In the genomic region with DNA sequence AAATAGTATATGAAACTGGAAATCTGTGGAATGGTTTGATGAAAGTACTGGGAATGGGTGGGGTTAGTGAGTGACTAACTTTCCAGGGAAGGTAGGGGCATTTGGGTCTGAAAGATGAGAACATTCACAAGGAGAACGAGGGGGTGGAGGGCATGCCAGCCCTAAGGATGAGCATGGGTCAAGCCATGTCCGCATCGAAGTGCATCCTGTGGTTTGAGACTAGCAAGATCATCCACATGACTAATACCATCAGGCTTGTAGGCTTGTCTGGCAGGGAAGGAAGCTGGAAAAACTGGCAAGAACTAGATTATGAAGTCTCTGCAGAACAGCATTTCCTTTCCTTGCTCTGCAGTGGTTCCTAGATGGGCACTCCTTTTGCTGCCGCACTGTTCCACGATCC, we compare ENCODE assay signal across 14 cellular contexts.
DNase-seq lines count a peak whose midpoint lies in the region; ATAC-seq, FAIRE-seq and TF ChIP-seq lines count a peak whose summit lies in the region.
"Had no signal": no experiment of that assay in that cellular context is flagged by ENCODE, and none has a peak within 500 bp of the region (broad histone marks: within the 10 kb centered on the region; RNA-seq: fewer than 3 reads in every experiment).

No MANE protein-coding gene starts in this region.

- dilution Hi-C loops in keratinocyte (cut with MboI; ENCODE audit: extremely low pct_ligation_motif_present, low sequenced_read_pairs) = no loop called here

- no peak for TF ChIP-seq CTCF in AG04449 (IDR thresholded peaks at IDR 0.05; ENCODE audit: insufficient read depth, low read length, missing control alignments)
- TF ChIP-seq CTCF in brain microvascular endothelial cell (IDR thresholded peaks at IDR 0.05; ENCODE audit: low read depth, low read length, missing control alignments) = no peak
- TF ChIP-seq CTCF in keratinocyte (optimal IDR thresholded peaks at IDR 0.05 in 1 of 3, IDR thresholded peaks at IDR 0.05 in 1 of 3, conservative IDR thresholded peaks at IDR 0.05 in 1 of 3; ENCODE audit: extremely low read depth in 1 of 3, insufficient read depth in 2 of 3, low read length in 3 of 3) = no peak
- no peak for TF ChIP-seq CTCF in Caco-2 (IDR thresholded peaks at IDR 0.05; ENCODE audit: insufficient read depth in 1 of 2, low read depth in 1 of 2, low read length in 1 of 2, severe bottlenecking in 1 of 2, unreplicated experiment in 1 of 2)

- no peaks in the 10 kb centered on the region for H3K27me3 Mint-ChIP-seq in Caco-2 (ENCODE audit: insufficient read depth, unreplicated experiment)

- H3K9me3 Mint-ChIP-seq in Caco-2 (ENCODE audit: unreplicated experiment) = no peaks in the 10 kb centered on the region
- H3K9me3 Mint-ChIP-seq: activated CD4-positive, alpha-beta T cell treated with anti-CD3 and anti-CD28 coated beads, Interleukin-2, amount 10 ng/mL, durations not matched to agents 24 days and 14 days had no signal

- H3K4me2 ChIP-seq in keratinocyte (ENCODE audit: control insufficient read depth, extremely low read depth, insufficient read depth, low read depth, low read length) = peak overlapping the region; percentile 24
- H3K4me2 ChIP-seq: BLaER1 had no signal

- no peak overlapping the region for H3K4me3 ChIP-seq in AG04449 (ENCODE audit: low read depth, low read length)
- no peak overlapping the region for H3K4me3 ChIP-seq in brain microvascular endothelial cell (ENCODE audit: low read depth, low read length)
- no peak overlapping the region for H3K4me3 ChIP-seq in keratinocyte (ENCODE audit: control insufficient read depth in 2 of 3, extremely low read depth in 1 of 3, insufficient read depth in 2 of 3, low read depth in 1 of 3, low read length in 3 of 3)
- H3K4me3 ChIP-seq in Caco-2 (ENCODE audit: low read depth, low read length) = no peak overlapping the region
- H3K4me3 ChIP-seq: BLaER1, ovary had no signal

- H3K9me3 ChIP-seq in keratinocyte (ENCODE audit: control insufficient read depth, low read depth, low read length) (no peaks in the 10 kb centered on the region), Caco-2 (no peaks in the 10 kb centered on the region)
- H3K9me3 ChIP-seq: BLaER1, ovary had no signal

- H3K4me3 Mint-ChIP-seq in Caco-2 (ENCODE audit: unreplicated experiment) = no peak overlapping the region
- H3K4me3 Mint-ChIP-seq: activated CD4-positive, alpha-beta T cell treated with anti-CD3 and anti-CD28 coated beads, Interleukin-2, amount 10 ng/mL, durations not matched to agents 24 days and 14 days had no signal

- H2AFZ ChIP-seq in keratinocyte (ENCODE audit: control insufficient read depth, low read length) = no peak overlapping the region

- intact Hi-C loops in Caco-2 (cut with micrococcal nuclease; ENCODE audit: unreplicated experiment) = no loop called here

- FAIRE-seq in HTR-8/SVneo (lab: Jason Lieb, UNC) = peak; percentile 60
- peak; percentile 100 for FAIRE-seq in keratinocyte (lab: Jason Lieb, UNC)
- FAIRE-seq: kidney had no signal

- H3K27me3 ChIP-seq in brain microvascular endothelial cell (replicated peaks) = no peaks in the 10 kb centered on the region
- H3K27me3 ChIP-seq in keratinocyte (ENCODE audit: control insufficient read depth, extremely low read depth, insufficient read depth, low read length) = no peaks in the 10 kb centered on the region
- H3K27me3 ChIP-seq in Caco-2 (replicated peaks; ENCODE audit: control insufficient read depth, insufficient read depth, low read length) = no peaks in the 10 kb centered on the region
- H3K27me3 ChIP-seq: BLaER1, ovary had no signal

- peaks cover 12% of the 10 kb centered on the region for H3K36me3 Mint-ChIP-seq in Caco-2 (ENCODE audit: insufficient read depth, unreplicated experiment)

- POLR2A ChIA-PET in AG04449 (lab: Yijun Ruan, JAX) = interaction anchor here (0.5 kb wide), 1 partner anchor 28 kb away, joined by 3 read pairs; no protein-coding TSS in a partner anchor
- POLR2A ChIA-PET in Caco-2 (lab: Charles Lee) = no interaction called here

- in situ Hi-C loops in brain microvascular endothelial cell (cut with HindIII; ENCODE audit: low pct_ligation_motif_present, low sequenced_read_pairs) = loop anchor here (25.0 kb wide), 1 partner anchor 446 kb away; no protein-coding TSS in a partner anchor

- no peak for ATAC-seq in activated CD4-positive, CD25-positive, alpha-beta regulatory T cell treated with anti-CD3 and anti-CD28 coated beads, Interleukin-2, amount 50 U/mL, for 24 hours
- ATAC-seq in GM18909 (IDR thresholded peaks at IDR 0.05; ENCODE audit: poor library complexity, unreplicated experiment) (no peak), HG02840 (IDR thresholded peaks at IDR 0.05; ENCODE audit: low FRiP score, unreplicated experiment) (no peak)

- H3K36me3 ChIP-seq in brain microvascular endothelial cell (replicated peaks) (no peaks in the 10 kb centered on the region), keratinocyte (ENCODE audit: control insufficient read depth in 2 of 2, extremely low read depth in 1 of 2, insufficient read depth in 2 of 2, low read length in 2 of 2) (no peaks in the 10 kb centered on the region), Caco-2 (ENCODE audit: control insufficient read depth, insufficient read depth, low read length) (no peaks in the 10 kb centered on the region)
- H3K36me3 ChIP-seq: BLaER1, ovary had no signal

- H3K4me1 ChIP-seq in keratinocyte (ENCODE audit: control insufficient read depth, extremely low read depth, insufficient read depth, low read length) (peaks cover 20% of the 10 kb centered on the region), Caco-2 (no peaks in the 10 kb centered on the region)

- DNase-seq in AG04449 (ENCODE audit: low read depth, low spot score) = peak; percentile 84
- peak; percentile 73 for DNase-seq in HTR-8/SVneo (ENCODE audit: insufficient read length, low spot score)
- peak; percentile 87 for DNase-seq in brain microvascular endothelial cell
- DNase-seq in keratinocyte (ENCODE audit: low read depth, low spot score) = peak; percentile 81
- no peak for DNase-seq in Caco-2
- DNase-seq: activated CD4-positive, alpha-beta T cell treated with anti-CD3 and anti-CD28 coated beads, Interleukin-2, amount 10 ng/mL, durations not matched to agents 24 days and 14 days; kidney; NCI-H2171 treated with DMSO at 0.1 percent for 48 hours; ovary; SHP77 had no signal

- no peak overlapping the region for H3K27ac Mint-ChIP-seq in Caco-2 (ENCODE audit: unreplicated experiment)
- H3K27ac Mint-ChIP-seq: activated CD4-positive, alpha-beta T cell treated with anti-CD3 and anti-CD28 coated beads, Interleukin-2, amount 10 ng/mL, durations not matched to agents 24 days and 14 days had no signal

- no peaks in the 10 kb centered on the region for H4K20me1 ChIP-seq in keratinocyte (ENCODE audit: control insufficient read depth, extremely low read depth, insufficient read depth, low read length)
- H4K20me1 ChIP-seq: BLaER1 had no signal

- H3K27ac ChIP-seq in brain microvascular endothelial cell (peak overlapping the region; percentile 5), keratinocyte (ENCODE audit: control insufficient read depth, insufficient read depth, low read length) (peak overlapping the region; percentile 39)
- H3K27ac ChIP-seq: BLaER1, ovary had no signal

- H3K4me1 Mint-ChIP-seq in Caco-2 (ENCODE audit: low read depth, unreplicated experiment) = peaks cover 6% of the 10 kb centered on the region
- H3K4me1 Mint-ChIP-seq: activated CD4-positive, alpha-beta T cell treated with anti-CD3 and anti-CD28 coated beads, Interleukin-2, amount 10 ng/mL, durations not matched to agents 24 days and 14 days had no signal

- CTCF ChIA-PET in AG04449 (lab: Yijun Ruan, JAX) (interaction anchor here (0.9 to 2.4 kb wide), 11 partner anchors 10 to 517 kb away, joined by 3 to 11 read pairs (median 4); no protein-coding TSS in a partner anchor), Caco-2 (lab: Charles Lee) (no interaction called here)

- H3K79me2 ChIP-seq in keratinocyte (ENCODE audit: control insufficient read depth, insufficient read depth, low read length) = no peaks in the 10 kb centered on the region

- BruUV-seq in Caco-2 (replicated peaks; lab: Mats Ljungman, UMichigan) = no TSS peak

- H3K9me1 ChIP-seq in keratinocyte (ENCODE audit: control insufficient read depth, extremely low read depth, insufficient read depth, low read length) = no peaks in the 10 kb centered on the region

- no peak overlapping the region for H3K9ac ChIP-seq in keratinocyte (ENCODE audit: control insufficient read depth, extremely low read depth, insufficient read depth, low read length)
- H3K9ac ChIP-seq: BLaER1 had no signal

Comparison
In these comparisons a context has a peak if more than half of its experiments do, and no peak if none do; other contexts are left out.
1. DNase-seq: peak in AG04449 (single experiment), HTR-8/SVneo (single experiment), brain microvascular endothelial cell (single experiment) and keratinocyte (single experiment); none in Caco-2 (0 of 2).